ENCODE assay signal across 1 cellular context in the genomic region with DNA sequence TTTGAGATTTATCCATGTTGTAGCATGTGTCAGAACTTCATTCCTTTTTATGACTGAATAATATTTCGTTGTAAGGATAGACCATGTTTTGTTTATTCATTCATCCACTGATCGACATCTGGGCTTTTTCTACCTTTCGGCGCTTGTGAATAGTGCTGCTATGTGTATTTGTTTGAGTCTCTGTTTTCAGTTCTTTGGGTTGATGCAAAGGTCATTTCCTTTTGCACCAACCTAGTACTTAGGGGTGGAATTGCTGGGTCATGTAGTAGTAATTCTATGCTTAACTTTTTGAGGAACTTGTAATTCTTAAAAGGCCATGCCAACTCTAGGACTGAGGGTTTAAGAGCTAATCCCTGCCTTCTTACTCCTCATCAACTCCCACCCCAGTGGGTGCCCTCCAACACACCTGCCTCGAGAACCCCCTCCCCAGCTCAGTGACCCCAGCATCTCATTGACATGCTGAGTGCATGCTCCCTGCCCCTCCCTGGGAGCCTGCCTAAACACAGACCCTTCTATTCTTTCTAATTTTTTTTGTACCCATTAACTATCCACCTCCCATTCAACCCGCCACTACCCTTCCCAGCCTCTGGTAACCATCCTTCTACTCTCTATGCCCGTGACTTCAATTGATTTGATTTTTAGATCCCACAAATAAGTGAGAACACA.
TF ChIP-seq lines count a peak whose summit lies in the region.

No MANE protein-coding gene starts in this region.

TF ChIP-seq in HepG2, 621 proteins besides CTCF, POLR2A, EP300 and RAD21 (continued from another document and continues in another):
- TF ChIP-seq, protein P1, sequence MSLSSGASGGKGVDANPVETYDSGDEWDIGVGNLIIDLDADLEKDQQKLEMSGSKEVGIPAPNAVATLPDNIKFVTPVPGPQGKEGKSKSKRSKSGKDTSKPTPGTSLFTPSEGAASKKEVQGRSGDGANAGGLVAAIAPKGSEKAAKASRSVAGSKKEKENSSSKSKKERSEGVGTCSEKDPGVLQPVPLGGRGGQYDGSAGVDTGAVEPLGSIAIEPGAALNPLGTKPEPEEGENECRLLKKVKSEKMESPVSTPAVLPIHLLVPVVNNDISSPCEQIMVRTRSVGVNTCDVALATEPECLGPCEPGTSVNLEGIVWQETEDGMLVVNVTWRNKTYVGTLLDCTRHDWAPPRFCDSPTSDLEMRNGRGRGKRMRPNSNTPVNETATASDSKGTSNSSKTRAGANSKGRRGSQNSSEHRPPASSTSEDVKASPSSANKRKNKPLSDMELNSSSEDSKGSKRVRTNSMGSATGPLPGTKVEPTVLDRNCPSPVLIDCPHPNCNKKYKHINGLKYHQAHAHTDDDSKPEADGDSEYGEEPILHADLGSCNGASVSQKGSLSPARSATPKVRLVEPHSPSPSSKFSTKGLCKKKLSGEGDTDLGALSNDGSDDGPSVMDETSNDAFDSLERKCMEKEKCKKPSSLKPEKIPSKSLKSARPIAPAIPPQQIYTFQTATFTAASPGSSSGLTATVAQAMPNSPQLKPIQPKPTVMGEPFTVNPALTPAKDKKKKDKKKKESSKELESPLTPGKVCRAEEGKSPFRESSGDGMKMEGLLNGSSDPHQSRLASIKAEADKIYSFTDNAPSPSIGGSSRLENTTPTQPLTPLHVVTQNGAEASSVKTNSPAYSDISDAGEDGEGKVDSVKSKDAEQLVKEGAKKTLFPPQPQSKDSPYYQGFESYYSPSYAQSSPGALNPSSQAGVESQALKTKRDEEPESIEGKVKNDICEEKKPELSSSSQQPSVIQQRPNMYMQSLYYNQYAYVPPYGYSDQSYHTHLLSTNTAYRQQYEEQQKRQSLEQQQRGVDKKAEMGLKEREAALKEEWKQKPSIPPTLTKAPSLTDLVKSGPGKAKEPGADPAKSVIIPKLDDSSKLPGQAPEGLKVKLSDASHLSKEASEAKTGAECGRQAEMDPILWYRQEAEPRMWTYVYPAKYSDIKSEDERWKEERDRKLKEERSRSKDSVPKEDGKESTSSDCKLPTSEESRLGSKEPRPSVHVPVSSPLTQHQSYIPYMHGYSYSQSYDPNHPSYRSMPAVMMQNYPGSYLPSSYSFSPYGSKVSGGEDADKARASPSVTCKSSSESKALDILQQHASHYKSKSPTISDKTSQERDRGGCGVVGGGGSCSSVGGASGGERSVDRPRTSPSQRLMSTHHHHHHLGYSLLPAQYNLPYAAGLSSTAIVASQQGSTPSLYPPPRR (CRISPR knock-in tag; IDR thresholded peaks at IDR 0.05; ENCODE audit: borderline replicate concordance): 0 out of 2 replicates have a peak, but pooled peaks have one; percentile 48
- TF ChIP-seq, protein P2, sequence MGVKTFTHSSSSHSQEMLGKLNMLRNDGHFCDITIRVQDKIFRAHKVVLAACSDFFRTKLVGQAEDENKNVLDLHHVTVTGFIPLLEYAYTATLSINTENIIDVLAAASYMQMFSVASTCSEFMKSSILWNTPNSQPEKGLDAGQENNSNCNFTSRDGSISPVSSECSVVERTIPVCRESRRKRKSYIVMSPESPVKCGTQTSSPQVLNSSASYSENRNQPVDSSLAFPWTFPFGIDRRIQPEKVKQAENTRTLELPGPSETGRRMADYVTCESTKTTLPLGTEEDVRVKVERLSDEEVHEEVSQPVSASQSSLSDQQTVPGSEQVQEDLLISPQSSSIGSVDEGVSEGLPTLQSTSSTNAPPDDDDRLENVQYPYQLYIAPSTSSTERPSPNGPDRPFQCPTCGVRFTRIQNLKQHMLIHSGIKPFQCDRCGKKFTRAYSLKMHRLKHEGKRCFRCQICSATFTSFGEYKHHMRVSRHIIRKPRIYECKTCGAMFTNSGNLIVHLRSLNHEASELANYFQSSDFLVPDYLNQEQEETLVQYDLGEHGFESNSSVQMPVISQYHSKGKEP (CRISPR knock-in tag; IDR thresholded peaks at IDR 0.05): no peak
- TF ChIP-seq ZBTB7B (CRISPR knock-in tag; IDR thresholded peaks at IDR 0.05) (no peak), ZSCAN29 (CRISPR knock-in tag; conservative IDR thresholded peaks at IDR 0.05) (no peak), KLF6 (CRISPR knock-in tag; IDR thresholded peaks at IDR 0.05) (no peak), SMAD1 (CRISPR knock-in tag; IDR thresholded peaks at IDR 0.05; ENCODE audit: borderline replicate concordance, low read depth) (no peak), HDAC1 (CRISPR knock-in tag; IDR thresholded peaks at IDR 0.05) (peak; percentile 34; the same call in 1 of the 2 replicates), KLF9 (CRISPR knock-in tag; IDR thresholded peaks at IDR 0.05; ENCODE audit: low read depth) (no peak), HMGA1 (CRISPR knock-in tag; conservative IDR thresholded peaks at IDR 0.05) (no peak), ZNF788 (CRISPR knock-in tag; IDR thresholded peaks at IDR 0.05; ENCODE audit: borderline replicate concordance) (no peak), SOX13 (IDR thresholded peaks at IDR 0.05) (no peak), SOX13 (CRISPR knock-in tag; conservative IDR thresholded peaks at IDR 0.05 in 1 of 2, IDR thresholded peaks at IDR 0.05 in 1 of 2) (peak in 1 of 2 experiments; percentile 64; a peak in 2 of 4 replicates), RARA (CRISPR knock-in tag; IDR thresholded peaks at IDR 0.05) (peak; percentile 90), MIER3 (CRISPR knock-in tag; IDR thresholded peaks at IDR 0.05; ENCODE audit: borderline replicate concordance) (no peak), HNF4A (CRISPR knock-in tag; IDR thresholded peaks at IDR 0.05) (peak; percentile 71), ZFP41 (CRISPR knock-in tag; IDR thresholded peaks at IDR 0.05; ENCODE audit: borderline replicate concordance) (no peak), ZNF879 (CRISPR knock-in tag; IDR thresholded peaks at IDR 0.05) (no peak), FIP1L1 (IDR thresholded peaks at IDR 0.05; ENCODE audit: borderline replicate concordance, insufficient read depth, low read depth, low read length) (no peak), ATF1 (CRISPR knock-in tag; IDR thresholded peaks at IDR 0.05) (no peak), TEAD3 (CRISPR knock-in tag; optimal IDR thresholded peaks at IDR 0.05; ENCODE audit: borderline replicate concordance) (peak; percentile 65), ZZZ3 (CRISPR knock-in tag; IDR thresholded peaks at IDR 0.05; ENCODE audit: borderline replicate concordance) (no peak), PPARG (CRISPR knock-in tag; conservative IDR thresholded peaks at IDR 0.05) (no peak), ATRX (CRISPR knock-in tag; IDR thresholded peaks at IDR 0.05; ENCODE audit: borderline replicate concordance) (no peak), HDAC6 (IDR thresholded peaks at IDR 0.05; ENCODE audit: low read depth, low read length) (no peak), GLI4 (CRISPR knock-in tag; IDR thresholded peaks at IDR 0.05; ENCODE audit: borderline replicate concordance) (no peak)
- TF ChIP-seq, protein P3, sequence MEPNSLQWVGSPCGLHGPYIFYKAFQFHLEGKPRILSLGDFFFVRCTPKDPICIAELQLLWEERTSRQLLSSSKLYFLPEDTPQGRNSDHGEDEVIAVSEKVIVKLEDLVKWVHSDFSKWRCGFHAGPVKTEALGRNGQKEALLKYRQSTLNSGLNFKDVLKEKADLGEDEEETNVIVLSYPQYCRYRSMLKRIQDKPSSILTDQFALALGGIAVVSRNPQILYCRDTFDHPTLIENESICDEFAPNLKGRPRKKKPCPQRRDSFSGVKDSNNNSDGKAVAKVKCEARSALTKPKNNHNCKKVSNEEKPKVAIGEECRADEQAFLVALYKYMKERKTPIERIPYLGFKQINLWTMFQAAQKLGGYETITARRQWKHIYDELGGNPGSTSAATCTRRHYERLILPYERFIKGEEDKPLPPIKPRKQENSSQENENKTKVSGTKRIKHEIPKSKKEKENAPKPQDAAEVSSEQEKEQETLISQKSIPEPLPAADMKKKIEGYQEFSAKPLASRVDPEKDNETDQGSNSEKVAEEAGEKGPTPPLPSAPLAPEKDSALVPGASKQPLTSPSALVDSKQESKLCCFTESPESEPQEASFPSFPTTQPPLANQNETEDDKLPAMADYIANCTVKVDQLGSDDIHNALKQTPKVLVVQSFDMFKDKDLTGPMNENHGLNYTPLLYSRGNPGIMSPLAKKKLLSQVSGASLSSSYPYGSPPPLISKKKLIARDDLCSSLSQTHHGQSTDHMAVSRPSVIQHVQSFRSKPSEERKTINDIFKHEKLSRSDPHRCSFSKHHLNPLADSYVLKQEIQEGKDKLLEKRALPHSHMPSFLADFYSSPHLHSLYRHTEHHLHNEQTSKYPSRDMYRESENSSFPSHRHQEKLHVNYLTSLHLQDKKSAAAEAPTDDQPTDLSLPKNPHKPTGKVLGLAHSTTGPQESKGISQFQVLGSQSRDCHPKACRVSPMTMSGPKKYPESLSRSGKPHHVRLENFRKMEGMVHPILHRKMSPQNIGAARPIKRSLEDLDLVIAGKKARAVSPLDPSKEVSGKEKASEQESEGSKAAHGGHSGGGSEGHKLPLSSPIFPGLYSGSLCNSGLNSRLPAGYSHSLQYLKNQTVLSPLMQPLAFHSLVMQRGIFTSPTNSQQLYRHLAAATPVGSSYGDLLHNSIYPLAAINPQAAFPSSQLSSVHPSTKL (CRISPR knock-in tag; IDR thresholded peaks at IDR 0.05): peak; percentile 67
- TF ChIP-seq, protein P4, sequence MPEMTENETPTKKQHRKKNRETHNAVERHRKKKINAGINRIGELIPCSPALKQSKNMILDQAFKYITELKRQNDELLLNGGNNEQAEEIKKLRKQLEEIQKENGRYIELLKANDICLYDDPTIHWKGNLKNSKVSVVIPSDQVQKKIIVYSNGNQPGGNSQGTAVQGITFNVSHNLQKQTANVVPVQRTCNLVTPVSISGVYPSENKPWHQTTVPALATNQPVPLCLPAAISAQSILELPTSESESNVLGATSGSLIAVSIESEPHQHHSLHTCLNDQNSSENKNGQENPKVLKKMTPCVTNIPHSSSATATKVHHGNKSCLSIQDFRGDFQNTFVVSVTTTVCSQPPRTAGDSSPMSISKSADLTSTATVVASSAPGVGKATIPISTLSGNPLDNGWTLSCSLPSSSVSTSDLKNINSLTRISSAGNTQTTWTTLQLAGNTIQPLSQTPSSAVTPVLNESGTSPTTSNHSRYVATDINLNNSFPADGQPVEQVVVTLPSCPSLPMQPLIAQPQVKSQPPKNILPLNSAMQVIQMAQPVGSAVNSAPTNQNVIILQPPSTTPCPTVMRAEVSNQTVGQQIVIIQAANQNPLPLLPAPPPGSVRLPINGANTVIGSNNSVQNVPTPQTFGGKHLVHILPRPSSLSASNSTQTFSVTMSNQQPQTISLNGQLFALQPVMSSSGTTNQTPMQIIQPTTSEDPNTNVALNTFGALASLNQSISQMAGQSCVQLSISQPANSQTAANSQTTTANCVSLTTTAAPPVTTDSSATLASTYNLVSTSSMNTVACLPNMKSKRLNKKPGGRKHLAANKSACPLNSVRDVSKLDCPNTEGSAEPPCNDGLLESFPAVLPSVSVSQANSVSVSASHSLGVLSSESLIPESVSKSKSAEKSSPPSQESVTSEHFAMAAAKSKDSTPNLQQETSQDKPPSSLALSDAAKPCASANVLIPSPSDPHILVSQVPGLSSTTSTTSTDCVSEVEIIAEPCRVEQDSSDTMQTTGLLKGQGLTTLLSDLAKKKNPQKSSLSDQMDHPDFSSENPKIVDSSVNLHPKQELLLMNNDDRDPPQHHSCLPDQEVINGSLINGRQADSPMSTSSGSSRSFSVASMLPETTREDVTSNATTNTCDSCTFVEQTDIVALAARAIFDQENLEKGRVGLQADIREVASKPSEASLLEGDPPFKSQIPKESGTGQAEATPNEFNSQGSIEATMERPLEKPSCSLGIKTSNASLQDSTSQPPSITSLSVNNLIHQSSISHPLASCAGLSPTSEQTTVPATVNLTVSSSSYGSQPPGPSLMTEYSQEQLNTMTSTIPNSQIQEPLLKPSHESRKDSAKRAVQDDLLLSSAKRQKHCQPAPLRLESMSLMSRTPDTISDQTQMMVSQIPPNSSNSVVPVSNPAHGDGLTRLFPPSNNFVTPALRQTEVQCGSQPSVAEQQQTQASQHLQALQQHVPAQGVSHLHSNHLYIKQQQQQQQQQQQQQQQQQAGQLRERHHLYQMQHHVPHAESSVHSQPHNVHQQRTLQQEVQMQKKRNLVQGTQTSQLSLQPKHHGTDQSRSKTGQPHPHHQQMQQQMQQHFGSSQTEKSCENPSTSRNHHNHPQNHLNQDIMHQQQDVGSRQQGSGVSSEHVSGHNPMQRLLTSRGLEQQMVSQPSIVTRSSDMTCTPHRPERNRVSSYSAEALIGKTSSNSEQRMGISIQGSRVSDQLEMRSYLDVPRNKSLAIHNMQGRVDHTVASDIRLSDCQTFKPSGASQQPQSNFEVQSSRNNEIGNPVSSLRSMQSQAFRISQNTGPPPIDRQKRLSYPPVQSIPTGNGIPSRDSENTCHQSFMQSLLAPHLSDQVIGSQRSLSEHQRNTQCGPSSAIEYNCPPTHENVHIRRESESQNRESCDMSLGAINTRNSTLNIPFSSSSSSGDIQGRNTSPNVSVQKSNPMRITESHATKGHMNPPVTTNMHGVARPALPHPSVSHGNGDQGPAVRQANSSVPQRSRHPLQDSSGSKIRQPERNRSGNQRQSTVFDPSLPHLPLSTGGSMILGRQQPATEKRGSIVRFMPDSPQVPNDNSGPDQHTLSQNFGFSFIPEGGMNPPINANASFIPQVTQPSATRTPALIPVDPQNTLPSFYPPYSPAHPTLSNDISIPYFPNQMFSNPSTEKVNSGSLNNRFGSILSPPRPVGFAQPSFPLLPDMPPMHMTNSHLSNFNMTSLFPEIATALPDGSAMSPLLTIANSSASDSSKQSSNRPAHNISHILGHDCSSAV (CRISPR knock-in tag; IDR thresholded peaks at IDR 0.05; ENCODE audit: borderline replicate concordance): no peak
- TF ChIP-seq, protein P5, sequence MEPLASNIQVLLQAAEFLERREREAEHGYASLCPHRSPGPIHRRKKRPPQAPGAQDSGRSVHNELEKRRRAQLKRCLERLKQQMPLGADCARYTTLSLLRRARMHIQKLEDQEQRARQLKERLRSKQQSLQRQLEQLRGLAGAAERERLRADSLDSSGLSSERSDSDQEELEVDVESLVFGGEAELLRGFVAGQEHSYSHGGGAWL (CRISPR knock-in tag; IDR thresholded peaks at IDR 0.05): no peak
- TF ChIP-seq, protein P6, sequence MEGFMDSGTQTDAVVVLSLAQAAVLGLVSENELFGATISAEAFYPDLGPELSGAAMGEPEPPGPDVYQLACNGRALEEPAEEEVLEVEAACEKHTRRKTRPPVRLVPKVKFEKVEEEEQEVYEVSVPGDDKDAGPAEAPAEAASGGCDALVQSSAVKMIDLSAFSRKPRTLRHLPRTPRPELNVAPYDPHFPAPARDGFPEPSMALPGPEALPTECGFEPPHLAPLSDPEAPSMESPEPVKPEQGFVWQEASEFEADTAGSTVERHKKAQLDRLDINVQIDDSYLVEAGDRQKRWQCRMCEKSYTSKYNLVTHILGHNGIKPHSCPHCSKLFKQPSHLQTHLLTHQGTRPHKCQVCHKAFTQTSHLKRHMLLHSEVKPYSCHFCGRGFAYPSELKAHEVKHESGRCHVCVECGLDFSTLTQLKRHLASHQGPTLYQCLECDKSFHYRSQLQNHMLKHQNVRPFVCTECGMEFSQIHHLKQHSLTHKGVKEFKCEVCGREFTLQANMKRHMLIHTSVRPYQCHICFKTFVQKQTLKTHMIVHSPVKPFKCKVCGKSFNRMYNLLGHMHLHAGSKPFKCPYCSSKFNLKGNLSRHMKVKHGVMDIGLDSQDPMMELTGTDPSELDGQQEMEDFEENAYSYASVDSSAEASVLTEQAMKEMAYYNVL (CRISPR knock-in tag; IDR thresholded peaks at IDR 0.05; ENCODE audit: borderline replicate concordance): peak; percentile 67; the same call in 1 of the 2 replicates
- TF ChIP-seq, protein P7, sequence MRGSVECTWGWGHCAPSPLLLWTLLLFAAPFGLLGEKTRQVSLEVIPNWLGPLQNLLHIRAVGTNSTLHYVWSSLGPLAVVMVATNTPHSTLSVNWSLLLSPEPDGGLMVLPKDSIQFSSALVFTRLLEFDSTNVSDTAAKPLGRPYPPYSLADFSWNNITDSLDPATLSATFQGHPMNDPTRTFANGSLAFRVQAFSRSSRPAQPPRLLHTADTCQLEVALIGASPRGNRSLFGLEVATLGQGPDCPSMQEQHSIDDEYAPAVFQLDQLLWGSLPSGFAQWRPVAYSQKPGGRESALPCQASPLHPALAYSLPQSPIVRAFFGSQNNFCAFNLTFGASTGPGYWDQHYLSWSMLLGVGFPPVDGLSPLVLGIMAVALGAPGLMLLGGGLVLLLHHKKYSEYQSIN (CRISPR knock-in tag; IDR thresholded peaks at IDR 0.05; ENCODE audit: borderline replicate concordance): no peak
